1 cellular context compared by ENCODE assay signal in the genomic region with DNA sequence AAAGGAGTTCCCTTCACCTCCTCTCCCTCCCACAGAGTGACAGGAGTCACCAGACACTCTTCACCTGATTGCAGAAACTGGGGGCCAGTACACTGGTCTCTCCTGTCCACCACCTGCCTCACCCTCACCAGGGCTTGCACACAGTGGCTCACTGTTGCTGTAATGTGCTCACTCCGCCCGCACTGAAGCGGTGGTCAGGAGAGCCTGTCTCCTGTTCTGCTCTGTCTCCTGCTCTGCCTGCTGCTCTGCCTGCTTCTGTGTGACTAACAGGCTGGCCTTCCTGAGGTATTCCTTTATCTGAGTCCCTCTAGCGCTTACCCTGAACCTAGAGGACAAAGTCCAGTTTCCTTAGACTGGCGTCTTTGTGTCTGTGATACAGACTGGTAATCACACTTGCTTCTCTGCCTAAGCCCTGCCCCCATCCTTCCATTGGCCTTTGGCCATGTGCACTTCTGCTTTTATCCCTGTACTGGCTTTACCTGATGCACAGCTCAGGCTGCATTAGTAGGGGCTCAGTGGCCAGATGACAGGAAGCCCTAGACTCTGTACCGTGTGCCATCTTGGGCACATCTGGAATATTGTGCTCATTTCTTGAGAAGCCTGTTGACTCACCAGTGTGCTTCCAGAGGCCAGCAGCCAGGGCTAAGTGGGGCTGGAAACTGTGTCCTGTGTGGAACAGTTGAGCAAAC.
TF ChIP-seq lines count a peak whose summit lies in the region.

No MANE protein-coding gene starts in this region.

TF ChIP-seq in HepG2, 621 proteins besides CTCF, POLR2A, EP300 and RAD21 (continued from another document):
- peak; percentile 88 for TF ChIP-seq IKZF5 (CRISPR knock-in tag; IDR thresholded peaks at IDR 0.05)
- peak; percentile 87 for TF ChIP-seq KAT8 (CRISPR knock-in tag; IDR thresholded peaks at IDR 0.05)
- no peak for TF ChIP-seq AGO2 (optimal IDR thresholded peaks at IDR 0.05; ENCODE audit: low read depth, low read length)
- peak; percentile 25; the same call in 1 of the 2 replicates for TF ChIP-seq STAG1 (CRISPR knock-in tag; IDR thresholded peaks at IDR 0.05)
- peak; percentile 57 for TF ChIP-seq IKZF4 (CRISPR knock-in tag; IDR thresholded peaks at IDR 0.05; ENCODE audit: borderline replicate concordance, low read depth, not compliant biosample characterization)
- peak; percentile 87 for TF ChIP-seq HDAC1 (CRISPR knock-in tag; IDR thresholded peaks at IDR 0.05)
- no peak for TF ChIP-seq PHB2 (IDR thresholded peaks at IDR 0.05; ENCODE audit: partially characterized antibody)
- TF ChIP-seq THAP9 (CRISPR knock-in tag; IDR thresholded peaks at IDR 0.05; ENCODE audit: borderline replicate concordance): 0 out of 2 replicates have a peak, but pooled peaks have one; percentile 36
- TF ChIP-seq SNAPC5 (CRISPR knock-in tag; IDR thresholded peaks at IDR 0.05; ENCODE audit: borderline replicate concordance): peak; percentile 66; the same call in 1 of the 2 replicates
- TF ChIP-seq SP1 (IDR thresholded peaks at IDR 0.05): no peak
- TF ChIP-seq SP1 (CRISPR knock-in tag; IDR thresholded peaks at IDR 0.05): peak; percentile 39; the same call in 1 of the 2 replicates
- TF ChIP-seq CBX1 (IDR thresholded peaks at IDR 0.05; ENCODE audit: low read depth): peak; percentile 73
- TF ChIP-seq KMT2B (CRISPR knock-in tag; IDR thresholded peaks at IDR 0.05): peak; percentile 53
- TF ChIP-seq ZMYM4 (CRISPR knock-in tag; IDR thresholded peaks at IDR 0.05): peak; percentile 82; the same call in 1 of the 2 replicates
- TF ChIP-seq ZNF225 (CRISPR knock-in tag; IDR thresholded peaks at IDR 0.05): no peak
- TF ChIP-seq BRD4 (CRISPR knock-in tag; IDR thresholded peaks at IDR 0.05): peak; percentile 58; the same call in 1 of the 2 replicates
- TF ChIP-seq, protein P1, sequence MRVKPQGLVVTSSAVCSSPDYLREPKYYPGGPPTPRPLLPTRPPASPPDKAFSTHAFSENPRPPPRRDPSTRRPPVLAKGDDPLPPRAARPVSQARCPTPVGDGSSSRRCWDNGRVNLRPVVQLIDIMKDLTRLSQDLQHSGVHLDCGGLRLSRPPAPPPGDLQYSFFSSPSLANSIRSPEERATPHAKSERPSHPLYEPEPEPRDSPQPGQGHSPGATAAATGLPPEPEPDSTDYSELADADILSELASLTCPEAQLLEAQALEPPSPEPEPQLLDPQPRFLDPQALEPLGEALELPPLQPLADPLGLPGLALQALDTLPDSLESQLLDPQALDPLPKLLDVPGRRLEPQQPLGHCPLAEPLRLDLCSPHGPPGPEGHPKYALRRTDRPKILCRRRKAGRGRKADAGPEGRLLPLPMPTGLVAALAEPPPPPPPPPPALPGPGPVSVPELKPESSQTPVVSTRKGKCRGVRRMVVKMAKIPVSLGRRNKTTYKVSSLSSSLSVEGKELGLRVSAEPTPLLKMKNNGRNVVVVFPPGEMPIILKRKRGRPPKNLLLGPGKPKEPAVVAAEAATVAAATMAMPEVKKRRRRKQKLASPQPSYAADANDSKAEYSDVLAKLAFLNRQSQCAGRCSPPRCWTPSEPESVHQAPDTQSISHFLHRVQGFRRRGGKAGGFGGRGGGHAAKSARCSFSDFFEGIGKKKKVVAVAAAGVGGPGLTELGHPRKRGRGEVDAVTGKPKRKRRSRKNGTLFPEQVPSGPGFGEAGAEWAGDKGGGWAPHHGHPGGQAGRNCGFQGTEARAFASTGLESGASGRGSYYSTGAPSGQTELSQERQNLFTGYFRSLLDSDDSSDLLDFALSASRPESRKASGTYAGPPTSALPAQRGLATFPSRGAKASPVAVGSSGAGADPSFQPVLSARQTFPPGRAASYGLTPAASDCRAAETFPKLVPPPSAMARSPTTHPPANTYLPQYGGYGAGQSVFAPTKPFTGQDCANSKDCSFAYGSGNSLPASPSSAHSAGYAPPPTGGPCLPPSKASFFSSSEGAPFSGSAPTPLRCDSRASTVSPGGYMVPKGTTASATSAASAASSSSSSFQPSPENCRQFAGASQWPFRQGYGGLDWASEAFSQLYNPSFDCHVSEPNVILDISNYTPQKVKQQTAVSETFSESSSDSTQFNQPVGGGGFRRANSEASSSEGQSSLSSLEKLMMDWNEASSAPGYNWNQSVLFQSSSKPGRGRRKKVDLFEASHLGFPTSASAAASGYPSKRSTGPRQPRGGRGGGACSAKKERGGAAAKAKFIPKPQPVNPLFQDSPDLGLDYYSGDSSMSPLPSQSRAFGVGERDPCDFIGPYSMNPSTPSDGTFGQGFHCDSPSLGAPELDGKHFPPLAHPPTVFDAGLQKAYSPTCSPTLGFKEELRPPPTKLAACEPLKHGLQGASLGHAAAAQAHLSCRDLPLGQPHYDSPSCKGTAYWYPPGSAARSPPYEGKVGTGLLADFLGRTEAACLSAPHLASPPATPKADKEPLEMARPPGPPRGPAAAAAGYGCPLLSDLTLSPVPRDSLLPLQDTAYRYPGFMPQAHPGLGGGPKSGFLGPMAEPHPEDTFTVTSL (CRISPR knock-in tag; IDR thresholded peaks at IDR 0.05; ENCODE audit: borderline replicate concordance): peak; percentile 47; the same call in 1 of the 2 replicates
- TF ChIP-seq KDM5B (CRISPR knock-in tag; IDR thresholded peaks at IDR 0.05; ENCODE audit: borderline replicate concordance): peak; percentile 43; the same call in 1 of the 2 replicates
- 0 out of 2 replicates have a peak, but pooled peaks have one; percentile 47 for TF ChIP-seq JUND (CRISPR knock-in tag; IDR thresholded peaks at IDR 0.05)
- TF ChIP-seq ZNF816 (CRISPR knock-in tag; IDR thresholded peaks at IDR 0.05; ENCODE audit: borderline replicate concordance): no peak
- TF ChIP-seq IRF1 (CRISPR knock-in tag; IDR thresholded peaks at IDR 0.05; ENCODE audit: low read depth): no peak
- TF ChIP-seq RNF219 (CRISPR knock-in tag; IDR thresholded peaks at IDR 0.05): no peak
- peak; percentile 51; the same call in 1 of the 2 replicates for TF ChIP-seq ZNF652 (CRISPR knock-in tag; IDR thresholded peaks at IDR 0.05; ENCODE audit: borderline replicate concordance, low read depth)
- peak; percentile 82 for TF ChIP-seq ASH2L (IDR thresholded peaks at IDR 0.05; ENCODE audit: insufficient read length, low read depth, low read length)
- TF ChIP-seq HOXA5 (CRISPR knock-in tag; IDR thresholded peaks at IDR 0.05): peak; percentile 66; the same call in 1 of the 2 replicates
- peak; percentile 61 for TF ChIP-seq ZSCAN9 (CRISPR knock-in tag; IDR thresholded peaks at IDR 0.05; ENCODE audit: borderline replicate concordance)
- TF ChIP-seq ZNF788 (CRISPR knock-in tag; IDR thresholded peaks at IDR 0.05; ENCODE audit: borderline replicate concordance): peak; percentile 83; the same call in 1 of the 2 replicates
- TF ChIP-seq ZNF354B (CRISPR knock-in tag; IDR thresholded peaks at IDR 0.05): no peak
- no peak; the same call in 1 of the 2 replicates for TF ChIP-seq FOXJ3 (CRISPR knock-in tag; IDR thresholded peaks at IDR 0.05; ENCODE audit: borderline replicate concordance)
- no peak for TF ChIP-seq RBM39 (IDR thresholded peaks at IDR 0.05; ENCODE audit: low read depth, low read length, poor library complexity, severe bottlenecking)
- TF ChIP-seq SALL2 (CRISPR knock-in tag; IDR thresholded peaks at IDR 0.05): peak; percentile 82
